1 cellular context compared by ENCODE assay signal in genomic region chr20:64006902-64007301, GRCh38.
A peak's percentile ranks its signal among the peaks of the same experiment; 100 is the strongest.
TF ChIP-seq lines count a peak whose summit lies in the region.

No MANE protein-coding gene starts in this region.

TF ChIP-seq in GM12878, 131 proteins besides CTCF, POLR2A, EP300 and RAD21:
- TF ChIP-seq BHLHE40 (IDR thresholded peaks at IDR 0.05; ENCODE audit: borderline replicate concordance in 1 of 2, low read depth in 2 of 2, low read length in 1 of 2) (peak in 1 of 2 experiments; percentile 49; a peak in 1 of 4 replicates), RUNX3 (IDR thresholded peaks at IDR 0.05; ENCODE audit: low read length) (0 out of 2 replicates have a peak, but pooled peaks have one; percentile 13), HDGF (IDR thresholded peaks at IDR 0.05) (no peak), SUZ12 (IDR thresholded peaks at IDR 0.05; ENCODE audit: unreplicated experiment) (no peak), ZNF687 (IDR thresholded peaks at IDR 0.05) (peak; percentile 59; the same call in 1 of the 2 replicates), WRNIP1 (IDR thresholded peaks at IDR 0.05; ENCODE audit: borderline replicate concordance, low read depth, low read length) (no peak), ATF2 (IDR thresholded peaks at IDR 0.05; ENCODE audit: low read length) (no peak), TCF12 (IDR thresholded peaks at IDR 0.05; ENCODE audit: low read depth, low read length) (peak; percentile 96), PAX5 (IDR thresholded peaks at IDR 0.05; ENCODE audit: borderline replicate concordance, low read depth, low read length) (0 out of 2 replicates have a peak, but pooled peaks have one; percentile 42), NR2F1 (conservative IDR thresholded peaks at IDR 0.05) (peak; percentile 40; the same call in 1 of the 2 replicates), CHD1 (IDR thresholded peaks at IDR 0.05; ENCODE audit: low read depth, low read length) (no peak), MEF2B (IDR thresholded peaks at IDR 0.05; ENCODE audit: partially characterized antibody, poor library complexity, severe bottlenecking) (peak; percentile 54), IKZF2 (IDR thresholded peaks at IDR 0.05) (no peak), SMC3 (IDR thresholded peaks at IDR 0.05; ENCODE audit: borderline replicate concordance, low read length) (no peak), GATAD2B (conservative IDR thresholded peaks at IDR 0.05; ENCODE audit: low read depth) (peak; percentile 47; the same call in 1 of the 2 replicates), POU2F2 (IDR thresholded peaks at IDR 0.05; ENCODE audit: borderline replicate concordance, low read depth, low read length) (no peak), SKIL (IDR thresholded peaks at IDR 0.05; ENCODE audit: low read depth, poor library complexity, severe bottlenecking) (no peak), IKZF1 (conservative IDR thresholded peaks at IDR 0.05) (no peak)
